In the genomic region with DNA sequence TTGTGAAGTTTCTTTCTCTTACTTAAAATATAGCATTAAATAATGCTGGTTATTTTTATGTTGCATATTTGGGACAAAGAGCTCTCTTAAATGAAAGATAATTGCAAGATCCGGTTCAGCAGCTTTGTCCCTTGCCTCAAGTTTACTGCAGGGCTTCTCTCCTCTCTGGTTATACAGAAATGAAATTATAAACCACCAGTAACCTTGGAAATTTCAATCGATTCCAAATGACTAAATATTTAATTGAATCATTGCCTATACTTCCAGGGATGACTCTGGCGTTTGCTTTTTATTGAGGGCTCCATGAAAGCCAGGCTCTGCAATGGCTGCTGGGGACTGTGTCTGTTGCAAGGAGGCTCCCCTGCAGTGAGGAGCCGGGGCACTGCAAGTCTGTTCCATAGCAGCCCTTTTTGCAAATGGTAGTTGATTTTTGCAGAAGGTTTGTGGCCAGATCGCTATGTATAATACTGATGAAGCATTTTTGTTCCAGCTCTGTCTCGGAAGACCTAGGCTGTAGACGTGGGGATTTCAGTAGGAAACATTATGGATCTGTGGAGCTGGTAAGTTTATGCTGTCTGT, we compare ENCODE assay signal across 9 cellular contexts. TPM values are rescaled to one million over a fixed set of nuclear protein-coding genes. Genes with fewer than 3 reads are reported as not detected.
DNase-seq lines count a peak whose midpoint lies in the region; TF ChIP-seq lines count a peak whose summit lies in the region.
"Had no signal": no experiment of that assay in that cellular context is flagged by ENCODE, and none has a peak within 500 bp of the region (broad histone marks: within the 10 kb centered on the region; RNA-seq: fewer than 3 reads in every experiment).

A gene with protein sequence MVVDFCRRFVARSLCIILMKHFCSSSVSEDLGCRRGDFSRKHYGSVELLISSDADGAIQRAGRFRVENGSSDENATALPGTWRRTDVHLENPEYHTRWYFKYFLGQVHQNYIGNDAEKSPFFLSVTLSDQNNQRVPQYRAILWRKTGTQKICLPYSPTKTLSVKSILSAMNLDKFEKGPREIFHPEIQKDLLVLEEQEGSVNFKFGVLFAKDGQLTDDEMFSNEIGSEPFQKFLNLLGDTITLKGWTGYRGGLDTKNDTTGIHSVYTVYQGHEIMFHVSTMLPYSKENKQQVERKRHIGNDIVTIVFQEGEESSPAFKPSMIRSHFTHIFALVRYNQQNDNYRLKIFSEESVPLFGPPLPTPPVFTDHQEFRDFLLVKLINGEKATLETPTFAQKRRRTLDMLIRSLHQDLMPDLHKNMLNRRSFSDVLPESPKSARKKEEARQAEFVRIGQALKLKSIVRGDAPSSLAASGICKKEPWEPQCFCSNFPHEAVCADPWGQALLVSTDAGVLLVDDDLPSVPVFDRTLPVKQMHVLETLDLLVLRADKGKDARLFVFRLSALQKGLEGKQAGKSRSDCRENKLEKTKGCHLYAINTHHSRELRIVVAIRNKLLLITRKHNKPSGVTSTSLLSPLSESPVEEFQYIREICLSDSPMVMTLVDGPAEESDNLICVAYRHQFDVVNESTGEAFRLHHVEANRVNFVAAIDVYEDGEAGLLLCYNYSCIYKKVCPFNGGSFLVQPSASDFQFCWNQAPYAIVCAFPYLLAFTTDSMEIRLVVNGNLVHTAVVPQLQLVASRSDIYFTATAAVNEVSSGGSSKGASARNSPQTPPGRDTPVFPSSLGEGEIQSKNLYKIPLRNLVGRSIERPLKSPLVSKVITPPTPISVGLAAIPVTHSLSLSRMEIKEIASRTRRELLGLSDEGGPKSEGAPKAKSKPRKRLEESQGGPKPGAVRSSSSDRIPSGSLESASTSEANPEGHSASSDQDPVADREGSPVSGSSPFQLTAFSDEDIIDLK (plus strand): TSS at position 313 of the 579 bp plus-strand sequence. CDS start 104 bp downstream, at position 417.

- no peaks in the 10 kb centered on the region for H3K4me1 ChIP-seq in endocrine pancreas (ENCODE audit: control insufficient read depth, insufficient read depth, low read length)
- H3K4me1 ChIP-seq in effector memory CD4-positive, alpha-beta T cell (ENCODE audit: control insufficient read depth, insufficient read depth, low read length, poor library complexity, severe bottlenecking), result no peaks in the 10 kb centered on the region

- H3K9me3 ChIP-seq in endocrine pancreas (ENCODE audit: control insufficient read depth, low read length), result no peaks in the 10 kb centered on the region
- no peaks in the 10 kb centered on the region for H3K9me3 ChIP-seq in effector memory CD4-positive, alpha-beta T cell (ENCODE audit: control insufficient read depth, low read length)

- no peaks in the 10 kb centered on the region for H3K36me3 Mint-ChIP-seq in nephron (ENCODE audit: low read depth)
- H3K36me3 Mint-ChIP-seq in type B pancreatic cell, result no peaks in the 10 kb centered on the region

- POLR2A ChIA-PET in RWPE1 (lab: Yijun Ruan, JAX; ENCODE audit: low non-redundant PET), result no interaction called here

- H3K27ac Mint-ChIP-seq in nephron (peak within 1 kb of the TSS; percentile 11 to 53 (median 17)), type B pancreatic cell (no peak within 1 kb of the TSS)
- H3K27ac Mint-ChIP-seq: activated CD8-positive, alpha-beta T cell treated with anti-CD3 and anti-CD28 coated beads, Interleukin-2, amount 10 ng/mL, durations not matched to agents 7 days and 5 days; activated naive CD8-positive, alpha-beta T cell treated with anti-CD3 and anti-CD28 coated beads, Interleukin-2, amount 50 U/mL, for 24 hours had no signal

- DNase-seq in NCI-H2227 (lab: John Stamatoyannopoulos, UW; ENCODE audit: unreplicated experiment) (peak; percentile 30), type B pancreatic cell (ENCODE audit: extremely low spot score, unreplicated experiment) (no peak), NAMALWA (ENCODE audit: low spot score) (no peak), RWPE1 (ENCODE audit: low spot score) (no peak)
- no peak for DNase-seq in effector memory CD4-positive, alpha-beta T cell
- DNase-seq: activated CD8-positive, alpha-beta T cell treated with anti-CD3 and anti-CD28 coated beads, Interleukin-2, amount 10 ng/mL, durations not matched to agents 7 days and 5 days; activated naive CD8-positive, alpha-beta T cell treated with anti-CD3 and anti-CD28 coated beads, Interleukin-2, amount 50 U/mL, for 24 hours had no signal

- no peak within 1 kb of the TSS for H3K27ac ChIP-seq in RWPE1
- H3K27ac ChIP-seq in effector memory CD4-positive, alpha-beta T cell (ENCODE audit: insufficient read depth, low read length, poor library complexity, severe bottlenecking), result no peak within 1 kb of the TSS

- H3K9ac ChIP-seq in endocrine pancreas (ENCODE audit: control insufficient read depth, insufficient read depth, low read length), result no peak within 1 kb of the TSS

- CTCF ChIA-PET in RWPE1 (lab: Yijun Ruan, JAX), result interaction anchor here (0.5 kb wide), 1 partner anchor 201 kb away, joined by 3 read pairs; no protein-coding TSS in a partner anchor

- H3K4me1 Mint-ChIP-seq in nephron, result peaks cover 27% of the 10 kb centered on the region
- peaks cover 21% of the 10 kb centered on the region for H3K4me1 Mint-ChIP-seq in type B pancreatic cell (ENCODE audit: unreplicated experiment)
- H3K4me1 Mint-ChIP-seq: activated naive CD8-positive, alpha-beta T cell treated with anti-CD3 and anti-CD28 coated beads, Interleukin-2, amount 50 U/mL, for 24 hours had no signal

- H3K27me3 Mint-ChIP-seq in nephron (ENCODE audit: low read depth) (no peaks in the 10 kb centered on the region), type B pancreatic cell (no peaks in the 10 kb centered on the region)
- H3K27me3 Mint-ChIP-seq: activated naive CD8-positive, alpha-beta T cell treated with anti-CD3 and anti-CD28 coated beads, Interleukin-2, amount 50 U/mL, for 24 hours had no signal

- H3K9me3 Mint-ChIP-seq in nephron (no peaks in the 10 kb centered on the region), type B pancreatic cell (no peaks in the 10 kb centered on the region)
- H3K9me3 Mint-ChIP-seq: activated naive CD8-positive, alpha-beta T cell treated with anti-CD3 and anti-CD28 coated beads, Interleukin-2, amount 50 U/mL, for 24 hours had no signal

- TF ChIP-seq CTCF in nephron (IDR thresholded peaks at IDR 0.05; ENCODE audit: unreplicated experiment in 3 of 3) (no peak), type B pancreatic cell (conservative IDR thresholded peaks at IDR 0.05) (no peak), RWPE1 (conservative IDR thresholded peaks at IDR 0.05; ENCODE audit: low read depth) (no peak)

- peak within 1 kb of the TSS in 1 of 3 experiments; percentile 10 for H3K4me3 Mint-ChIP-seq in nephron
- H3K4me3 Mint-ChIP-seq in type B pancreatic cell, result peak within 1 kb of the TSS; percentile 39
- H3K4me3 Mint-ChIP-seq: activated CD8-positive, alpha-beta T cell treated with anti-CD3 and anti-CD28 coated beads, Interleukin-2, amount 10 ng/mL, durations not matched to agents 7 days and 5 days; activated naive CD8-positive, alpha-beta T cell treated with anti-CD3 and anti-CD28 coated beads, Interleukin-2, amount 50 U/mL, for 24 hours had no signal

- no peaks in the 10 kb centered on the region for H3K36me3 ChIP-seq in endocrine pancreas (ENCODE audit: control insufficient read depth, insufficient read depth, low read length)
- no peaks in the 10 kb centered on the region for H3K36me3 ChIP-seq in effector memory CD4-positive, alpha-beta T cell (ENCODE audit: control insufficient read depth, insufficient read depth, low read length)

- no peaks in the 10 kb centered on the region for H3K27me3 ChIP-seq in endocrine pancreas (ENCODE audit: control insufficient read depth, insufficient read depth, low read length)
- H3K27me3 ChIP-seq in effector memory CD4-positive, alpha-beta T cell (replicated peaks; ENCODE audit: control insufficient read depth, insufficient read depth, low read length, poor library complexity, severe bottlenecking), result no peaks in the 10 kb centered on the region

- H3K4me3 ChIP-seq in endocrine pancreas (ENCODE audit: control insufficient read depth, insufficient read depth, low read length), result peak within 1 kb of the TSS; percentile 8
- H3K4me3 ChIP-seq in effector memory CD4-positive, alpha-beta T cell (ENCODE audit: insufficient read depth, low read depth, low read length, poor library complexity, severe bottlenecking), result no peak within 1 kb of the TSS

RNA-seq across cellular contexts. Expression of the gene that starts here (rescaled TPM):
- 11.1 and 19.7 TPM in 2 replicates for total RNA-seq in type B pancreatic cell (ENCODE audit: low replicate concordance)
